In the genomic region with DNA sequence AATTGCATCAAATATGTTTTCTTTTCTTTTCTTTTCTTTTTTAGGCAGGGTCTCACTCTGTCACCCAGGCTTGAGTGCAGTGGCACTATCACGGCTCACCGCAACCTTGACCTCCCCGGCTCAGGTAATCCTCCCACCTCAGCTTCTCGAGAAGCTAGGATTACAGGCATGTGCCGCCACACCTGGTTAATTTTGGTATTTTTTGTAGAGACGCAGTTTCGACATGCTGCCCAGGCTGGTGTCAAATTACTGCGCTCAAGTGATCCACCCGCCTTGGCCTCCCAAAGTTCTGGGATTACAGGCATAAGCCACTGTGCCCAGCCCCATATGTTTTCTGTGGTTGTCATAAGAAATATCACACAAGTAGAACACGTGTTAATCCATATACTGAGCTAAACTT, we compare ENCODE assay signal across 1 cellular context.
TF ChIP-seq lines count a peak whose summit lies in the region.

No MANE protein-coding gene starts in this region.

TF ChIP-seq in WTC11, 78 proteins besides CTCF, POLR2A, EP300 and RAD21 (continued from another document):
- TF ChIP-seq ZNF671 (CRISPR knock-in tag; IDR thresholded peaks at IDR 0.05) (no peak), TP53 (CRISPR knock-in tag; IDR thresholded peaks at IDR 0.05) (no peak), NFYB (CRISPR knock-in tag; conservative IDR thresholded peaks at IDR 0.05; ENCODE audit: low read depth) (no peak), FOXK1 (CRISPR knock-in tag; IDR thresholded peaks at IDR 0.05) (no peak), GABPB1 (CRISPR knock-in tag; IDR thresholded peaks at IDR 0.05) (no peak), ZNF232 (CRISPR knock-in tag; IDR thresholded peaks at IDR 0.05) (no peak), ETV6 (CRISPR knock-in tag; IDR thresholded peaks at IDR 0.05) (no peak), AR (CRISPR knock-in tag; IDR thresholded peaks at IDR 0.05) (no peak)
- TF ChIP-seq, protein P1, sequence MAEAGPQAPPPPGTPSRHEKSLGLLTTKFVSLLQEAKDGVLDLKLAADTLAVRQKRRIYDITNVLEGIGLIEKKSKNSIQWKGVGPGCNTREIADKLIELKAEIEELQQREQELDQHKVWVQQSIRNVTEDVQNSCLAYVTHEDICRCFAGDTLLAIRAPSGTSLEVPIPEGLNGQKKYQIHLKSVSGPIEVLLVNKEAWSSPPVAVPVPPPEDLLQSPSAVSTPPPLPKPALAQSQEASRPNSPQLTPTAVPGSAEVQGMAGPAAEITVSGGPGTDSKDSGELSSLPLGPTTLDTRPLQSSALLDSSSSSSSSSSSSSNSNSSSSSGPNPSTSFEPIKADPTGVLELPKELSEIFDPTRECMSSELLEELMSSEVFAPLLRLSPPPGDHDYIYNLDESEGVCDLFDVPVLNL (CRISPR knock-in tag; IDR thresholded peaks at IDR 0.05; ENCODE audit: borderline replicate concordance, low read depth) = no peak
- TF ChIP-seq, protein P2, sequence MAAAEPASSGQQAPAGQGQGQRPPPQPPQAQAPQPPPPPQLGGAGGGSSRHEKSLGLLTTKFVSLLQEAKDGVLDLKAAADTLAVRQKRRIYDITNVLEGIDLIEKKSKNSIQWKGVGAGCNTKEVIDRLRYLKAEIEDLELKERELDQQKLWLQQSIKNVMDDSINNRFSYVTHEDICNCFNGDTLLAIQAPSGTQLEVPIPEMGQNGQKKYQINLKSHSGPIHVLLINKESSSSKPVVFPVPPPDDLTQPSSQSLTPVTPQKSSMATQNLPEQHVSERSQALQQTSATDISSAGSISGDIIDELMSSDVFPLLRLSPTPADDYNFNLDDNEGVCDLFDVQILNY (CRISPR knock-in tag; IDR thresholded peaks at IDR 0.05) = no peak
- TF ChIP-seq, protein P3, sequence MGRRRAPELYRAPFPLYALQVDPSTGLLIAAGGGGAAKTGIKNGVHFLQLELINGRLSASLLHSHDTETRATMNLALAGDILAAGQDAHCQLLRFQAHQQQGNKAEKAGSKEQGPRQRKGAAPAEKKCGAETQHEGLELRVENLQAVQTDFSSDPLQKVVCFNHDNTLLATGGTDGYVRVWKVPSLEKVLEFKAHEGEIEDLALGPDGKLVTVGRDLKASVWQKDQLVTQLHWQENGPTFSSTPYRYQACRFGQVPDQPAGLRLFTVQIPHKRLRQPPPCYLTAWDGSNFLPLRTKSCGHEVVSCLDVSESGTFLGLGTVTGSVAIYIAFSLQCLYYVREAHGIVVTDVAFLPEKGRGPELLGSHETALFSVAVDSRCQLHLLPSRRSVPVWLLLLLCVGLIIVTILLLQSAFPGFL (CRISPR knock-in tag; IDR thresholded peaks at IDR 0.05; ENCODE audit: borderline replicate concordance) = no peak
